ENCODE assay signal across 11 cellular contexts in genomic region chr1:154430903-154431302, GRCh38. TPM values are rescaled to one million over a fixed set of nuclear protein-coding genes. Genes with fewer than 3 reads are reported as not detected.
A peak's percentile ranks its signal among the peaks of the same experiment; 100 is the strongest.
DNase-seq lines count a peak whose midpoint lies in the region; ATAC-seq, FAIRE-seq and TF ChIP-seq lines count a peak whose summit lies in the region.
"Had no signal": no experiment of that assay in that cellular context is flagged by ENCODE, and none has a peak within 500 bp of the region (broad histone marks: within the 10 kb centered on the region; RNA-seq: fewer than 3 reads in every experiment).

No MANE protein-coding gene starts in this region.

- DNase-seq in left cardiac atrium (peak; percentile 38), cardiac septum (ENCODE audit: low spot score) (no peak), K562 (ENCODE audit: extremely low read depth in 1 of 4, low spot score in 3 of 4) (peak; percentile 35 to 67 (median 58)), left colon (no peak), medulla oblongata (ENCODE audit: extremely low spot score) (no peak), nephron progenitor cell (no peak)
- no peak for DNase-seq in central memory CD4-positive, alpha-beta T cell
- DNase-seq: NCI-H2029 treated with DMSO at 0.1 percent for 48 hours, SIG-M5 had no signal

- no TSS peak for BruUV-seq in K562 (replicated peaks; lab: Mats Ljungman, UMichigan)

- CTCF ChIA-PET in K562 (lab: Yijun Ruan, JAX; ENCODE audit: low intra/inter-chr PET ratio): no interaction called here

- H4K20me1 ChIP-seq in K562 (replicated peaks; ENCODE audit: control insufficient read depth, insufficient read depth, low read length): no peaks in the 10 kb centered on the region; the same call in 1 of the 2 replicates

- no peaks in the 10 kb centered on the region for H3K9me3 ChIP-seq in K562 (replicated peaks; ENCODE audit: control insufficient read depth, insufficient read depth, low read depth, low read length)
- no peaks in the 10 kb centered on the region for H3K9me3 ChIP-seq in thymus (ENCODE audit: control insufficient read depth)
- H3K9me3 ChIP-seq: heart left ventricle had no signal

- no peak for TF ChIP-seq RAD21 in K562 (CRISPR knock-in tag; conservative IDR thresholded peaks at IDR 0.05 in 1 of 2, IDR thresholded peaks at IDR 0.05 in 1 of 2)

- H3K9me1 ChIP-seq in K562 (ENCODE audit: control insufficient read depth, insufficient read depth, low read length): no peaks in the 10 kb centered on the region

- H3K4me3 Mint-ChIP-seq in nephron progenitor cell: no peak overlapping the region

- no peaks in the 10 kb centered on the region for H3K36me3 ChIP-seq in K562 (ENCODE audit: control insufficient read depth, insufficient read depth, low read length)
- no peaks in the 10 kb centered on the region for H3K36me3 ChIP-seq in thymus (ENCODE audit: control insufficient read depth, insufficient read depth)

- peaks cover 12 to 47% of the 10 kb centered on the region in 2 experiments; a peak in 3 of 5 replicates for H3K27me3 ChIP-seq in K562 (ENCODE audit: control insufficient read depth in 2 of 2, insufficient read depth in 2 of 2, low read length in 2 of 2)
- H3K27me3 ChIP-seq in thymus (ENCODE audit: control insufficient read depth, insufficient read depth): no peaks in the 10 kb centered on the region
- H3K27me3 ChIP-seq: heart left ventricle had no signal

- TF ChIP-seq CTCF in K562 (IDR thresholded peaks at IDR 0.05 in 2 of 3, conservative IDR thresholded peaks at IDR 0.05 in 1 of 3; ENCODE audit: insufficient read depth in 2 of 3, low read depth in 1 of 3, low read length in 3 of 3): no peak
- no peak for TF ChIP-seq CTCF in nephron progenitor cell (IDR thresholded peaks at IDR 0.05)

- H3K79me2 ChIP-seq in K562 (ENCODE audit: control insufficient read depth, insufficient read depth, low read length): no peaks in the 10 kb centered on the region

- H3K27ac ChIP-seq in K562 (ENCODE audit: extremely low read depth, low read depth, low read length) (no peak overlapping the region), thymus (ENCODE audit: low read depth) (peak overlapping the region; percentile 47)

- H3K27me3 Mint-ChIP-seq in nephron progenitor cell (ENCODE audit: low read depth, poor library complexity): peaks cover 13% of the 10 kb centered on the region

- H3K27ac Mint-ChIP-seq in nephron progenitor cell: no peak overlapping the region

- H3K4me3 ChIP-seq in K562 (no peak overlapping the region), thymus (ENCODE audit: low read length) (no peak overlapping the region)
- H3K4me3 ChIP-seq: heart left ventricle had no signal

- POLR2A ChIA-PET in K562 (lab: Yijun Ruan, JAX): interaction anchor here (2.0 kb wide), 1 partner anchor 11 kb away, joined by 8 read pairs; no protein-coding TSS in a partner anchor

- H3K4me1 ChIP-seq in K562 (replicated peaks in 1 of 2; ENCODE audit: control insufficient read depth in 2 of 2, insufficient read depth in 2 of 2, low read length in 2 of 2) (peaks cover 3 to 25% of the 10 kb centered on the region in 2 experiments; a peak in 4 of 5 replicates), thymus (ENCODE audit: control insufficient read depth, insufficient read depth, low read length) (no peaks in the 10 kb centered on the region)

- peaks cover 18% of the 10 kb centered on the region for H3K4me1 Mint-ChIP-seq in nephron progenitor cell

- no peak overlapping the region for H3K4me2 ChIP-seq in K562 (ENCODE audit: insufficient read depth, low read length)

- in situ Hi-C loops in K562 (cut with MboI): no loop called here

- H2AFZ ChIP-seq in K562 (ENCODE audit: low read depth, low read length): no peak overlapping the region

- H3K9ac ChIP-seq in K562 (ENCODE audit: insufficient read depth in 1 of 2, low read depth in 2 of 2, low read length in 2 of 2): no peak overlapping the region

- FAIRE-seq in K562 (lab: Jason Lieb, UNC): no peak

- intact Hi-C loops in left cardiac atrium (cut with DNase I) (no loop called here), cardiac septum (cut with DNase I) (no loop called here), K562 (cut with micrococcal nuclease) (no loop called here), left colon (cut with DNase I, micrococcal nuclease) (no loop called here)

- no peaks in the 10 kb centered on the region for H3K36me3 Mint-ChIP-seq in nephron progenitor cell (ENCODE audit: low read depth)

- ATAC-seq in left cardiac atrium (peak in 1 of 2 donors; percentile 18), K562 (peak; percentile 73), left colon (peak; percentile 49)

- no peak for TF ChIP-seq POLR2A in K562 (conservative IDR thresholded peaks at IDR 0.05)

- no peak for TF ChIP-seq EP300 in K562 (IDR thresholded peaks at IDR 0.05; ENCODE audit: low read length)

- no peaks in the 10 kb centered on the region for H3K9me3 Mint-ChIP-seq in nephron progenitor cell

- WGBS in K562 (ENCODE audit: insufficient coverage, low coverage, missing lambda C conversion rate): 2% methylated on average over 10 of the region's 11 CpGs
- 93% methylated on average over 11 of the region's 11 CpGs for WGBS in thymus

TF ChIP-seq in K562, 482 proteins besides CTCF, POLR2A, EP300 and RAD21 (continues in another document):
- TF ChIP-seq PHB2 (IDR thresholded peaks at IDR 0.05; ENCODE audit: low read depth): no peak
- no peak for TF ChIP-seq ZNF146 (CRISPR knock-in tag; IDR thresholded peaks at IDR 0.05; ENCODE audit: unreplicated experiment)
- TF ChIP-seq HDAC6 (IDR thresholded peaks at IDR 0.05; ENCODE audit: low read depth, low read length): no peak
- TF ChIP-seq KAT7 (CRISPR knock-in tag; IDR thresholded peaks at IDR 0.05; ENCODE audit: borderline replicate concordance): no peak
- TF ChIP-seq ZFP91 (CRISPR knock-in tag; IDR thresholded peaks at IDR 0.05): no peak
- TF ChIP-seq ZNF143 (CRISPR knock-in tag; IDR thresholded peaks at IDR 0.05): no peak
- no peak for TF ChIP-seq SMAD2 (IDR thresholded peaks at IDR 0.05; ENCODE audit: low read depth, low read length)
- TF ChIP-seq NFXL1 (CRISPR knock-in tag; IDR thresholded peaks at IDR 0.05): no peak
- TF ChIP-seq IFI16 (CRISPR knock-in tag; IDR thresholded peaks at IDR 0.05): no peak
- no peak for TF ChIP-seq LARP7 (IDR thresholded peaks at IDR 0.05)
- peak; percentile 81 for TF ChIP-seq EGR1 (conservative IDR thresholded peaks at IDR 0.05)
- no peak for TF ChIP-seq BDP1 (IDR thresholded peaks at IDR 0.05; ENCODE audit: insufficient read depth, insufficient read length)
- TF ChIP-seq ZNF354B (CRISPR knock-in tag; IDR thresholded peaks at IDR 0.05): no peak
- no peak for TF ChIP-seq FOXP4 (CRISPR knock-in tag; IDR thresholded peaks at IDR 0.05; ENCODE audit: borderline replicate concordance)
- TF ChIP-seq FOSL1 (tag; conservative IDR thresholded peaks at IDR 0.05): no peak
- TF ChIP-seq ESRRA (IDR thresholded peaks at IDR 0.05; ENCODE audit: borderline replicate concordance, low read depth): no peak
- TF ChIP-seq MYNN (IDR thresholded peaks at IDR 0.05): no peak
- no peak for TF ChIP-seq MYNN (CRISPR knock-in tag; IDR thresholded peaks at IDR 0.05)

RNA-seq across cellular contexts. Expression of gene IL6R, which starts 25.8 kb away (rescaled TPM):
- 10 to 100 TPM; 11.2 to 11.4 TPM for total RNA-seq in left cardiac atrium
- total RNA-seq in cardiac septum: 5.2 TPM
- total RNA-seq in K562 (2011; cell fraction: chromatin; rRNA removed; ENCODE audit: low replicate concordance): 2.6 TPM in 1 of 2 replicates, not detected in the other
- 0.79 and 1.0 TPM in 2 replicates for total RNA-seq in K562 (2011; cell fraction: nucleolus; rRNA removed)
- 0.59 and 2.0 TPM in 2 replicates for total RNA-seq in K562 (2011; cell fraction: nucleoplasm; rRNA removed)
- total RNA-seq in K562 (2014; rRNA removed): 0.05 and 0.37 TPM in 2 replicates
- 0.03 and 0.11 TPM in 2 replicates for total RNA-seq in K562 (2014; rRNA removed; fragmentation: Illumina TruSeq; extraction: Trizol)
- 0.07 and 0.19 TPM in 2 replicates for total RNA-seq in K562 (2015; rRNA removed; fragmentation: Illumina TruSeq; extraction: Trizol)
- total RNA-seq in K562 (2021): 0.24 and 0.47 TPM in 2 replicates
- 0.25 and 0.83 TPM in 2 replicates for polyA plus RNA-seq in K562 (2011; rRNA removed)
- 0.43 and 0.70 TPM in 2 replicates for polyA plus RNA-seq in K562 (2011; cell fraction: cytosol; rRNA removed)
- 0.10 and 0.21 TPM in 2 replicates for polyA plus RNA-seq in K562 (2011; cell fraction: nucleus; rRNA removed)
- polyA plus RNA-seq in K562 (2012): 0.21 and 0.37 TPM in 2 replicates
- 0.09 and 0.40 TPM in 2 replicates for polyA plus RNA-seq in K562 (2014; fragmentation: Illumina TruSeq; extraction: Trizol)
- not detected for polyA plus RNA-seq in K562 (2014; fragmentation: Nextera tagmentation; extraction: Ambion mirVana)
- polyA plus RNA-seq in K562 (2014; rRNA removed): 0.03 and 1.1 TPM in 2 replicates
- 0.25 and 0.42 TPM in 2 replicates for polyA minus RNA-seq in K562 (2011; rRNA and poly(A)+ RNA removed)
- not detected in 2 replicates for polyA minus RNA-seq in K562 (2011; cell fraction: cytosol; rRNA and poly(A)+ RNA removed)
- 0.56 TPM in 1 of 2 replicates, not detected in the other for polyA minus RNA-seq in K562 (2011; cell fraction: nucleus; rRNA and poly(A)+ RNA removed)
- 10 to 100 TPM; 32.9 to 51.4 TPM for total RNA-seq in left colon
- polyA plus RNA-seq in thymus: 10.3 TPM

Comparison
In these comparisons a context has a peak if more than half of its experiments do, and no peak if none do; other contexts are left out.
1. DNase-seq: peak in left cardiac atrium (single experiment) and K562 (4 of 4); none in cardiac septum (single experiment), left colon (0 of 2), medulla oblongata (single experiment), nephron progenitor cell (single experiment) and central memory CD4-positive, alpha-beta T cell (single experiment).